In genomic region chr18:57434536-57435494, GRCh38 we compare ENCODE assay signal across 8 cellular contexts. TPM values are rescaled to one million over a fixed set of nuclear protein-coding genes. Genes with fewer than 3 reads are reported as not detected.
DNase-seq lines count a peak whose midpoint lies in the region; ATAC-seq and TF ChIP-seq lines count a peak whose summit lies in the region.

Gene ONECUT2, plus strand, starts transcription at chr18:57435374. Its CDS starts 343 bp downstream, at chr18:57435717.

- no peaks in the 10 kb centered on the region for H3K79me2 ChIP-seq in SK-N-SH (ENCODE audit: insufficient read depth)

- peak in 1 of 2 donors; percentile 27 for TF ChIP-seq POLR2A in thyroid gland (IDR thresholded peaks at IDR 0.05)

- H3F3A ChIP-seq in SK-N-SH (replicated peaks; ENCODE audit: insufficient read depth) = no peaks in the 10 kb centered on the region

- POLR2A ChIA-PET in SK-N-SH (lab: Yijun Ruan, JAX) = interaction anchor here (5.8 kb wide), 1 partner anchor 82 kb away, joined by 43 read pairs; the partner anchor contains the start of gene ST8SIA3

- CTCF ChIA-PET in SK-N-SH (lab: Yijun Ruan, JAX) = interaction anchor here (0.9 to 2.1 kb wide), 5 partner anchors 11 to 686 kb away, joined by 3 to 7 read pairs (median 3); no protein-coding TSS in a partner anchor

- H3K9me3 Mint-ChIP-seq in activated naive CD8-positive, alpha-beta T cell treated with anti-CD3 and anti-CD28 coated beads for 36 hours = peaks cover 6% of the 10 kb centered on the region

- ATAC-seq in GM21723 (IDR thresholded peaks at IDR 0.05; ENCODE audit: unreplicated experiment) (peak; percentile 78), omental fat pad (ENCODE audit: low FRiP score) (peak; percentile 99)

- peak within 1 kb of the TSS; percentile 85 for H2AFZ ChIP-seq in SK-N-SH (ENCODE audit: low read depth)

- H3K27ac ChIP-seq in BLaER1 (no peak within 1 kb of the TSS), SK-N-SH (ENCODE audit: low read depth in 2 of 2, low read length in 1 of 2) (peak within 1 kb of the TSS in 1 of 2 experiments; percentile 53; a peak in 2 of 4 replicates), thyroid gland (no peak within 1 kb of the TSS)

- TF ChIP-seq RAD21 in SK-N-SH (IDR thresholded peaks at IDR 0.05; ENCODE audit: low read length) = no peak

- peaks cover 16% of the 10 kb centered on the region for H3K9me3 ChIP-seq in BLaER1
- H3K9me3 ChIP-seq in SK-N-SH = no peaks in the 10 kb centered on the region
- H3K9me3 ChIP-seq in thyroid gland = no peaks in the 10 kb centered on the region

- intact Hi-C loops in head of caudate nucleus (cut with DNase I) (no loop called here), thyroid gland (cut with DNase I) (no loop called here)

- peaks cover 94% of the 10 kb centered on the region for H3K27me3 ChIP-seq in BLaER1
- H3K27me3 ChIP-seq in SK-N-SH (ENCODE audit: insufficient read depth) = peaks cover 39% of the 10 kb centered on the region; the same call in 1 of the 2 replicates
- H3K27me3 ChIP-seq in thyroid gland = peaks cover 60% of the 10 kb centered on the region

- peaks cover 38% of the 10 kb centered on the region for H3K4me1 Mint-ChIP-seq in activated naive CD8-positive, alpha-beta T cell treated with anti-CD3 and anti-CD28 coated beads for 36 hours

- no peaks in the 10 kb centered on the region for H3K9me2 ChIP-seq in SK-N-SH

- H3K4me1 ChIP-seq in BLaER1 (peaks cover 31% of the 10 kb centered on the region), SK-N-SH (ENCODE audit: control insufficient read depth in 1 of 2, insufficient read depth in 2 of 2, low read depth in 1 of 2, low read length in 1 of 2) (peaks cover 0 to 24% of the 10 kb centered on the region in 2 experiments; a peak in 1 of 4 replicates), thyroid gland (peaks cover 33 to 55% of the 10 kb centered on the region in 2 donors)

- DNase-seq in NCI-H1048 (lab: John Stamatoyannopoulos, UW) = peak; percentile 92
- DNase-seq in SK-N-SH = peak; percentile 99
- peak; percentile 70 for DNase-seq in activated naive CD8-positive, alpha-beta T cell treated with anti-CD3 and anti-CD28 coated beads for 36 hours
- DNase-seq in head of caudate nucleus = peak; percentile 85 to 98 (median 95)
- peak; percentile 82 for DNase-seq in omental fat pad (ENCODE audit: low spot score)
- peak; percentile 94 to 95 for DNase-seq in thyroid gland

- WGBS in SK-N-SH (ENCODE audit: low lambda C conversion rate) = under 1% methylated on average over 37 of the region's 69 CpGs
- 0 to 5% methylated on average over 38 to 40 of the region's 69 CpGs for WGBS in thyroid gland, 2 donors

- H3K4me3 Mint-ChIP-seq in activated naive CD8-positive, alpha-beta T cell treated with anti-CD3 and anti-CD28 coated beads for 36 hours = peak within 1 kb of the TSS; percentile 74

- H3K4me3 ChIP-seq in BLaER1 = peak within 1 kb of the TSS; percentile 71
- peak within 1 kb of the TSS; percentile 69 to 73 for H3K4me3 ChIP-seq in SK-N-SH (ENCODE audit: low read depth in 2 of 2, low read length in 1 of 2)
- H3K4me3 ChIP-seq in thyroid gland (replicated peaks in 1 of 3) = peak within 1 kb of the TSS in 2 of 3 donors; percentile 34 to 39

- H3K4me2 ChIP-seq in BLaER1 (peak within 1 kb of the TSS; percentile 97), SK-N-SH (peak within 1 kb of the TSS; percentile 100)

- H3K9ac ChIP-seq in BLaER1 (no peak within 1 kb of the TSS), SK-N-SH (no peak within 1 kb of the TSS)

- TF ChIP-seq EP300 in SK-N-SH (IDR thresholded peaks at IDR 0.05; ENCODE audit: borderline replicate concordance in 1 of 2, low read depth in 1 of 2, low read length in 1 of 2) = no peak

- peaks cover 4% of the 10 kb centered on the region for H3K36me3 Mint-ChIP-seq in activated naive CD8-positive, alpha-beta T cell treated with anti-CD3 and anti-CD28 coated beads for 36 hours

- peaks cover 94% of the 10 kb centered on the region for H3K27me3 Mint-ChIP-seq in activated naive CD8-positive, alpha-beta T cell treated with anti-CD3 and anti-CD28 coated beads for 36 hours

- H3K36me3 ChIP-seq in BLaER1 (no peaks in the 10 kb centered on the region), SK-N-SH (replicated peaks in 1 of 2; ENCODE audit: control insufficient read depth in 1 of 2, insufficient read depth in 2 of 2, low read length in 1 of 2) (no peaks in the 10 kb centered on the region), thyroid gland (no peaks in the 10 kb centered on the region)

- TF ChIP-seq CTCF in SK-N-SH (IDR thresholded peaks at IDR 0.05) (no peak), omental fat pad (IDR thresholded peaks at IDR 0.05) (no peak), thyroid gland (IDR thresholded peaks at IDR 0.05) (no peak)

- H4K20me1 ChIP-seq in BLaER1 = peaks cover 74% of the 10 kb centered on the region
- H4K20me1 ChIP-seq in SK-N-SH (ENCODE audit: insufficient read depth) = no peaks in the 10 kb centered on the region

- H3K27ac Mint-ChIP-seq in activated naive CD8-positive, alpha-beta T cell treated with anti-CD3 and anti-CD28 coated beads for 36 hours = peak within 1 kb of the TSS; percentile 31

TF ChIP-seq in SK-N-SH, 30 proteins besides CTCF, POLR2A, EP300 and RAD21:
- TF ChIP-seq IRF3 (IDR thresholded peaks at IDR 0.05; ENCODE audit: low read depth, low read length) = peak; percentile 79
- TF ChIP-seq GABPA (IDR thresholded peaks at IDR 0.05; ENCODE audit: low read depth) = peak; percentile 16; the same call in 1 of the 2 replicates
- peak; percentile 99 for TF ChIP-seq PBX3 (IDR thresholded peaks at IDR 0.05)
- TF ChIP-seq REST (IDR thresholded peaks at IDR 0.05; ENCODE audit: low read depth, low read length) = peak; percentile 88
- peak; percentile 55 for TF ChIP-seq MXI1 (IDR thresholded peaks at IDR 0.05; ENCODE audit: low read depth, low read length)
- TF ChIP-seq SMC3 (IDR thresholded peaks at IDR 0.05; ENCODE audit: low read depth, low read length) = no peak
- peak; percentile 88 for TF ChIP-seq CHD2 (IDR thresholded peaks at IDR 0.05; ENCODE audit: low read length, partially characterized antibody)
- TF ChIP-seq TAF1 (IDR thresholded peaks at IDR 0.05; ENCODE audit: borderline replicate concordance, low read depth, low read length) = peak; percentile 39; the same call in 1 of the 2 replicates
- TF ChIP-seq FOXJ3 (CRISPR knock-in tag; IDR thresholded peaks at IDR 0.05) = no peak

RNA-seq across cellular contexts. Expression of gene ONECUT2, which starts in this region (rescaled TPM):
- 0.10 and 0.16 TPM in 2 replicates for polyA plus RNA-seq in SK-N-SH (2012; rRNA removed)
- polyA plus RNA-seq in SK-N-SH (2012; cell fraction: cytosol; rRNA removed) = 0.13 and 0.16 TPM in 2 replicates
- 0.15 and 0.26 TPM in 2 replicates for polyA plus RNA-seq in SK-N-SH (2012; cell fraction: nucleus; rRNA removed)
- not detected for total RNA-seq in activated naive CD8-positive, alpha-beta T cell treated with anti-CD3 and anti-CD28 coated beads for 36 hours
- under 1 TPM in 2 of 4 donors, not detected in 2; under 0.01 to 0.06 TPM for total RNA-seq in omental fat pad
- total RNA-seq in thyroid gland = under 1 TPM; under 0.01 to 0.38 (median 0.13) TPM

Comparison
In these comparisons a context has a peak if more than half of its experiments do, and no peak if none do; other contexts are left out.
1. Peak in DNase-seq, H3K4me3 ChIP-seq and H3K4me2 ChIP-seq in SK-N-SH; RNA of the gene not detected or under 1 TPM.
2. Peak in DNase-seq in activated naive CD8-positive, alpha-beta T cell treated with anti-CD3 and anti-CD28 coated beads for 36 hours; RNA of the gene not detected or under 1 TPM.
3. Peak in DNase-seq and ATAC-seq in omental fat pad; RNA of the gene not detected or under 1 TPM.
4. Peak in DNase-seq and H3K4me3 ChIP-seq in thyroid gland; RNA of the gene not detected or under 1 TPM.